Comparison of ENCODE assay signal across 16 cellular contexts in the genomic region with DNA sequence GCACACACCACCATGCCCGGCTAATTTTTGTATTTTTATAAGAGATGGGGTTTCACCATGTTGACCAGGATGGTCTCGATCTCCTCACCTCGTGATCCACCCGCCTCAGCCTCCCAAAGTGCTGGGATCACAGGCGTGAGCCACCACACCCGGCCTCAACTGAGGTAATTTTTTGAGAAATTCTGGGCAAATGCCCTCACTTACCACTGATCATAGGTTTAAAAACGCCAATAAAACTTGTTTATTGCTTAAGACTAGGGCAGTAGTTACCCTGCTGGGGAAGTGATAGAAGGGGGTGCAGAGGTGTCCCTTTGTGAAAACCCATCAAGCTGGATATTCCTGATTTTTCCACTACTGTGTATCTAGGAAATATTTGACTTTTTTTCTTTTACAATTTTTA.
DNase-seq lines count a peak whose midpoint lies in the region; ATAC-seq and TF ChIP-seq lines count a peak whose summit lies in the region.
"Had no signal": no experiment of that assay in that cellular context is flagged by ENCODE, and none has a peak within 500 bp of the region (broad histone marks: within the 10 kb centered on the region; RNA-seq: fewer than 3 reads in every experiment).

No MANE protein-coding gene starts in this region.

- no peaks in the 10 kb centered on the region for H3K9me2 ChIP-seq in OCI-LY7 (ENCODE audit: insufficient read depth, low read length)

- no peak overlapping the region for H3K4me3 ChIP-seq in OCI-LY7 (ENCODE audit: low read depth, low read length, poor library complexity, severe bottlenecking)
- H3K4me3 ChIP-seq in colonic mucosa: no peak overlapping the region
- H3K4me3 ChIP-seq: BLaER1 had no signal

- H2AFZ ChIP-seq in OCI-LY7 (ENCODE audit: low read length): no peak overlapping the region

- no peak for ATAC-seq in HG03045 (IDR thresholded peaks at IDR 0.05; ENCODE audit: unreplicated experiment)

- peak overlapping the region; percentile 92 for H3K27ac ChIP-seq in OCI-LY7 (ENCODE audit: low read depth, low read length, poor library complexity, severe bottlenecking)
- peak overlapping the region; percentile 85 for H3K27ac ChIP-seq in colonic mucosa
- H3K27ac ChIP-seq: 22Rv1 had no signal

- intact Hi-C loops in activated naive CD4-positive, alpha-beta T cell treated with anti-CD3 and anti-CD28 coated beads for 36 hours (cut with micrococcal nuclease): no loop called here
- intact Hi-C loops in OCI-LY7 (cut with micrococcal nuclease; ENCODE audit: unreplicated experiment): loop anchor here (5.0 kb wide), 2 partner anchors 58 to 122 kb away; no protein-coding TSS in a partner anchor
- intact Hi-C loops in colonic mucosa (cut with DNase I): no loop called here

- BruUV-seq in OCI-LY7 (replicated peaks; lab: Mats Ljungman, UMichigan): no TSS peak

- no peaks in the 10 kb centered on the region for H3K27me3 ChIP-seq in colonic mucosa
- H3K27me3 ChIP-seq: BLaER1 had no signal

- H3K36me3 ChIP-seq in OCI-LY7 (ENCODE audit: insufficient read depth, low read length): no peaks in the 10 kb centered on the region
- H3K36me3 ChIP-seq in colonic mucosa: no peaks in the 10 kb centered on the region
- H3K36me3 ChIP-seq: BLaER1 had no signal

- peaks cover 11% of the 10 kb centered on the region for H3K27me3 Mint-ChIP-seq in activated naive CD4-positive, alpha-beta T cell treated with anti-CD3 and anti-CD28 coated beads, Interleukin-2, amount 10 ng/mL, durations not matched to agents 7 days and 5 days
- no peaks in the 10 kb centered on the region for H3K27me3 Mint-ChIP-seq in activated naive CD4-positive, alpha-beta T cell treated with anti-CD3 and anti-CD28 coated beads for 36 hours (ENCODE audit: low read depth)

- peaks cover 2% of the 10 kb centered on the region for H3K36me3 Mint-ChIP-seq in activated naive CD4-positive, alpha-beta T cell treated with anti-CD3 and anti-CD28 coated beads, Interleukin-2, amount 10 ng/mL, durations not matched to agents 7 days and 5 days
- no peaks in the 10 kb centered on the region for H3K36me3 Mint-ChIP-seq in activated naive CD4-positive, alpha-beta T cell treated with anti-CD3 and anti-CD28 coated beads for 36 hours (ENCODE audit: low read depth)

- no peak overlapping the region for H3K9ac ChIP-seq in colonic mucosa (ENCODE audit: low read depth in 2 of 2, low read length in 2 of 2)

- POLR2A ChIA-PET in OCI-LY7 (lab: Charles Lee): interaction anchor here (0.7 to 3.7 kb wide), 13 partner anchors 9 to 236 kb away, joined by 3 to 27 read pairs (median 4); no protein-coding TSS in a partner anchor

- no peak overlapping the region for H3K4me2 ChIP-seq in OCI-LY7 (ENCODE audit: low read length)

- H3K9me3 ChIP-seq in OCI-LY7 (ENCODE audit: low read length) (no peaks in the 10 kb centered on the region), colonic mucosa (no peaks in the 10 kb centered on the region)
- H3K9me3 ChIP-seq: BLaER1 had no signal

- TF ChIP-seq CTCF in OCI-LY7 (conservative IDR thresholded peaks at IDR 0.05; ENCODE audit: low read length) (no peak), colonic mucosa (IDR thresholded peaks at IDR 0.05) (no peak)

- CTCF ChIA-PET in activated naive CD4-positive, alpha-beta T cell treated with anti-CD3 and anti-CD28 coated beads, Interleukin-2, amount 10 ng/mL, durations not matched to agents 7 days and 5 days (lab: Charles Lee): interaction anchor here (0.6 to 3.1 kb wide), 3 partner anchors 27 to 41 kb away, joined by 3 to 19 read pairs (median 3); no protein-coding TSS in a partner anchor
- CTCF ChIA-PET in activated naive CD4-positive, alpha-beta T cell treated with anti-CD3 and anti-CD28 coated beads for 36 hours (lab: Charles Lee): interaction anchor here (0.9 kb wide), 1 partner anchor 168 kb away, joined by 5 read pairs; no protein-coding TSS in a partner anchor
- CTCF ChIA-PET in OCI-LY7 (lab: Charles Lee; ENCODE audit: unreplicated experiment): no interaction called here

- no peak overlapping the region for H3K4me3 Mint-ChIP-seq in activated naive CD4-positive, alpha-beta T cell treated with anti-CD3 and anti-CD28 coated beads, Interleukin-2, amount 10 ng/mL, durations not matched to agents 7 days and 5 days
- H3K4me3 Mint-ChIP-seq in activated naive CD4-positive, alpha-beta T cell treated with anti-CD3 and anti-CD28 coated beads for 36 hours: no peak overlapping the region
- H3K4me3 Mint-ChIP-seq: HFFc6 had no signal

- no peaks in the 10 kb centered on the region for H4K20me1 ChIP-seq in OCI-LY7 (ENCODE audit: insufficient read depth, low read length)
- H4K20me1 ChIP-seq: BLaER1 had no signal

- peak overlapping the region; percentile 50 for H3K27ac Mint-ChIP-seq in activated naive CD4-positive, alpha-beta T cell treated with anti-CD3 and anti-CD28 coated beads, Interleukin-2, amount 10 ng/mL, durations not matched to agents 7 days and 5 days
- no peak overlapping the region for H3K27ac Mint-ChIP-seq in activated naive CD4-positive, alpha-beta T cell treated with anti-CD3 and anti-CD28 coated beads for 36 hours
- H3K27ac Mint-ChIP-seq: HFFc6 had no signal

- DNase-seq in activated naive CD4-positive, alpha-beta T cell treated with anti-CD3 and anti-CD28 coated beads, Interleukin-2, amount 10 ng/mL, durations not matched to agents 7 days and 5 days: no peak
- no peak for DNase-seq in activated naive CD4-positive, alpha-beta T cell treated with anti-CD3 and anti-CD28 coated beads for 36 hours
- DNase-seq in OCI-LY7 (ENCODE audit: low spot score): no peak
- DNase-seq in colonic mucosa: no peak
- DNase-seq in DMS 273 (lab: John Stamatoyannopoulos, UW; ENCODE audit: unreplicated experiment): no peak
- DNase-seq in OCI-M1 (lab: John Stamatoyannopoulos, UW): no peak
- DNase-seq: AML-193, DMS153, DMS79 treated with DMSO at 0.1 percent for 48 hours, EL, GDM1, HCEC 1CT, HFFc6 had no signal

- H3K4me1 ChIP-seq in OCI-LY7 (ENCODE audit: insufficient read depth, low read length, poor library complexity, severe bottlenecking) (peaks cover 70% of the 10 kb centered on the region), colonic mucosa (peaks cover 5% of the 10 kb centered on the region)

- H3K4me1 Mint-ChIP-seq in activated naive CD4-positive, alpha-beta T cell treated with anti-CD3 and anti-CD28 coated beads, Interleukin-2, amount 10 ng/mL, durations not matched to agents 7 days and 5 days: peaks cover 65% of the 10 kb centered on the region
- H3K4me1 Mint-ChIP-seq in activated naive CD4-positive, alpha-beta T cell treated with anti-CD3 and anti-CD28 coated beads for 36 hours (ENCODE audit: low read depth): peaks cover 38% of the 10 kb centered on the region

- H3K9me3 Mint-ChIP-seq in activated naive CD4-positive, alpha-beta T cell treated with anti-CD3 and anti-CD28 coated beads, Interleukin-2, amount 10 ng/mL, durations not matched to agents 7 days and 5 days: peaks cover 2% of the 10 kb centered on the region
- no peaks in the 10 kb centered on the region for H3K9me3 Mint-ChIP-seq in activated naive CD4-positive, alpha-beta T cell treated with anti-CD3 and anti-CD28 coated beads for 36 hours
- H3K9me3 Mint-ChIP-seq: HFFc6 had no signal

- H3K79me2 ChIP-seq in OCI-LY7 (ENCODE audit: insufficient read depth, low read depth, low read length): no peaks in the 10 kb centered on the region
